In genomic region chrX:19810809-19811208, GRCh38 we compare ENCODE assay signal across 10 cellular contexts.
A peak's percentile ranks its signal among the peaks of the same experiment; 100 is the strongest.
DNase-seq lines count a peak whose midpoint lies in the region; ATAC-seq and TF ChIP-seq lines count a peak whose summit lies in the region.
"Had no signal": no experiment of that assay in that cellular context is flagged by ENCODE, and none has a peak within 500 bp of the region (broad histone marks: within the 10 kb centered on the region; RNA-seq: fewer than 3 reads in every experiment).

No MANE protein-coding gene starts in this region.

- no peak for TF ChIP-seq CTCF in neutrophil (IDR thresholded peaks at IDR 0.05)

- H3K4me1 Mint-ChIP-seq in dendritic cell treated with granulocyte-macrophage colony-stimulating factor and Interleukin-4, amounts not matched to agents 40 ng/mL and 50 ng/mL, for 4 days (ENCODE audit: low read depth), result peaks cover 38% of the 10 kb centered on the region

- H3K27ac Mint-ChIP-seq in dendritic cell treated with granulocyte-macrophage colony-stimulating factor and Interleukin-4, amounts not matched to agents 40 ng/mL and 50 ng/mL, for 4 days, result peak overlapping the region; percentile 62
- H3K27ac Mint-ChIP-seq: type B pancreatic cell had no signal

- peak overlapping the region; percentile 79 for H3K27ac ChIP-seq in neutrophil

- no peaks in the 10 kb centered on the region for H3K27me3 ChIP-seq in neutrophil

- H3K9me3 ChIP-seq in neutrophil, result no peaks in the 10 kb centered on the region

- no peaks in the 10 kb centered on the region for H3K27me3 Mint-ChIP-seq in dendritic cell treated with granulocyte-macrophage colony-stimulating factor and Interleukin-4, amounts not matched to agents 40 ng/mL and 50 ng/mL, for 4 days
- H3K27me3 Mint-ChIP-seq: type B pancreatic cell had no signal

- ATAC-seq in GM21786 (IDR thresholded peaks at IDR 0.05; ENCODE audit: unreplicated experiment), result no peak

- no peaks in the 10 kb centered on the region for H3K36me3 ChIP-seq in neutrophil

- no peak overlapping the region for H3K4me3 Mint-ChIP-seq in dendritic cell treated with granulocyte-macrophage colony-stimulating factor and Interleukin-4, amounts not matched to agents 40 ng/mL and 50 ng/mL, for 4 days
- H3K4me3 Mint-ChIP-seq: activated T-cell treated with anti-CD3 and anti-CD28 coated beads, Interleukin-2, amount 50 U/mL, for 4 hours; type B pancreatic cell had no signal

- peaks cover 7% of the 10 kb centered on the region for H3K36me3 Mint-ChIP-seq in dendritic cell treated with granulocyte-macrophage colony-stimulating factor and Interleukin-4, amounts not matched to agents 40 ng/mL and 50 ng/mL, for 4 days (ENCODE audit: low read depth)
- H3K36me3 Mint-ChIP-seq: type B pancreatic cell had no signal

- H3K4me3 ChIP-seq in neutrophil (ENCODE audit: low read depth in 1 of 2, low read length in 1 of 2), result no peak overlapping the region

- peaks cover 53 to 59% of the 10 kb centered on the region in 2 experiments for H3K4me1 ChIP-seq in neutrophil (ENCODE audit: control insufficient read depth in 1 of 2, insufficient read depth in 1 of 2, low read depth in 1 of 2, low read length in 1 of 2)

- intact Hi-C loops in dendritic cell treated with granulocyte-macrophage colony-stimulating factor and Interleukin-4, amounts not matched to agents 40 ng/mL and 50 ng/mL, for 4 days (cut with micrococcal nuclease), result loop anchor here (5.0 kb wide), 2 partner anchors 69 to 76 kb away; partner anchors contain the start of gene SH3KBP1

- peak; percentile 42 for DNase-seq in EH (ENCODE audit: low read depth)
- peak; percentile 41 for DNase-seq in NOMO-1 treated with dmso at 0.1 percent for 144 hours (lab: John Stamatoyannopoulos, UW; ENCODE audit: unreplicated experiment)
- DNase-seq in NCI-H226, result no peak
- no peak for DNase-seq in DMS79 treated with DMSO at 0.1 percent for 48 hours (lab: John Stamatoyannopoulos, UW)
- DNase-seq: activated T-cell treated with anti-CD3 and anti-CD28 coated beads, Interleukin-2, amount 50 U/mL, for 4 hours; stimulated activated CD4-positive, alpha-beta T cell treated with anti-CD3 and anti-CD28 coated beads, Interleukin-4, amount 100 ng/mL, for 1 hour had no signal

- H3K9me3 Mint-ChIP-seq in dendritic cell treated with granulocyte-macrophage colony-stimulating factor and Interleukin-4, amounts not matched to agents 40 ng/mL and 50 ng/mL, for 4 days, result no peaks in the 10 kb centered on the region
- H3K9me3 Mint-ChIP-seq: activated T-cell treated with anti-CD3 and anti-CD28 coated beads, Interleukin-2, amount 50 U/mL, for 4 hours had no signal

Comparison
In these comparisons a context has a peak if more than half of its experiments do, and no peak if none do; other contexts are left out.
1. DNase-seq: peak in EH (single experiment) and NOMO-1 treated with dmso at 0.1 percent for 144 hours (single experiment); none in NCI-H226 (single experiment) and DMS79 treated with DMSO at 0.1 percent for 48 hours (single experiment).